In genomic region chr19:48830965-48831364, GRCh38 we compare ENCODE assay signal across 29 cellular contexts. TPM values are rescaled to one million over a fixed set of nuclear protein-coding genes. Genes with fewer than 3 reads are reported as not detected.
"Had no signal": no experiment of that assay in that cellular context is flagged by ENCODE, and none has a peak within 500 bp of the region (broad histone marks: within the 10 kb centered on the region; RNA-seq: fewer than 3 reads in every experiment).

No MANE protein-coding gene starts in this region.

- H3K27ac ChIP-seq: neural progenitor cell, ovary, parathyroid adenoma, psoas muscle, skin epidermis, spleen, suprapubic skin, testis, tibial artery, transverse colon, upper lobe of right lung, uterus had no signal

- DNase-seq: natural killer cell; occipital lobe; ovary; posterior cingulate gyrus; psoas muscle; right cardiac atrium; spleen; stimulated activated CD4-positive, alpha-beta T cell treated with anti-CD3 and anti-CD28 coated beads, Interleukin-12 subunit alpha, Interleukin-12 subunit beta, amount 100 ng/mL, for 4 hours; stimulated activated CD4-positive, alpha-beta T cell treated with anti-CD3 and anti-CD28 coated beads, Interleukin-1b, Interleukin-23, amount 100 ng/mL, for 48 hours; stimulated activated CD4-positive, alpha-beta T cell treated with anti-CD3 and anti-CD28 coated beads, Interleukin-4, amount 100 ng/mL, for 1 hour; stimulated activated CD4-positive, alpha-beta T cell treated with anti-CD3 and anti-CD28 coated beads, Interleukin-4, amount 100 ng/mL, for 4 hours; stimulated activated CD8-positive, alpha-beta memory T cell treated with anti-CD3 and anti-CD28 coated beads, Interleukin-4, amount 100 ng/mL, for 48 hours; stimulated activated naive CD4-positive, alpha-beta T cell; stimulated activated naive CD8-positive, alpha-beta T cell treated with anti-CD3 and anti-CD28 coated beads, Interleukin-15, amount 100 ng/mL, for 72 hours; stimulated activated naive CD8-positive, alpha-beta T cell treated with anti-CD3 and anti-CD28 coated beads, Interleukin-15, Interleukin-2, amounts not matched to agents 100 U/mL and 50 U/mL, for 24 hours; substantia nigra; testis; tibial artery; transverse colon; upper lobe of right lung; uterus had no signal

- H3K9me3 ChIP-seq: ovary, psoas muscle, spleen, suprapubic skin, testis, tibial artery, transverse colon, upper lobe of right lung, uterus had no signal

- H3K79me2 ChIP-seq: parathyroid adenoma had no signal

- ATAC-seq: natural killer cell; psoas muscle; right cardiac atrium; sciatic nerve; stimulated activated memory B cell treated with anti-CD40 and anti-IgM and Interleukin-4, amounts not matched to agents 10 μg/mL and 1 μg/mL and 100 μg/mL, for 72 hours; stimulated activated naive CD8-positive, alpha-beta T cell treated with anti-CD3 and anti-CD28 coated beads, Interleukin-15, amount 100 ng/mL, for 72 hours; stimulated activated naive CD8-positive, alpha-beta T cell treated with anti-CD3 and anti-CD28 coated beads, Interleukin-15, Interleukin-2, amounts not matched to agents 100 U/mL and 50 U/mL, for 24 hours; upper lobe of right lung had no signal

- H2AFZ ChIP-seq: neural progenitor cell, parathyroid adenoma had no signal

- H3K27me3 ChIP-seq: neural progenitor cell, ovary, suprapubic skin, testis, tibial artery, transverse colon, upper lobe of right lung, uterus had no signal

- H3K4me3 ChIP-seq: neural progenitor cell, ovary, psoas muscle, skin epidermis, smooth muscle cell, spleen, suprapubic skin, testis, tibial artery, transverse colon, upper lobe of right lung, uterus had no signal

- H3K4me1 ChIP-seq: neural progenitor cell, parathyroid adenoma, psoas muscle, upper lobe of right lung, uterus had no signal

- H3K4me2 ChIP-seq: neural progenitor cell, smooth muscle cell had no signal

- H3K36me3 ChIP-seq: neural progenitor cell, ovary, transverse colon, uterus had no signal

- H3K9ac ChIP-seq: neural progenitor cell, parathyroid adenoma had no signal

RNA-seq across cellular contexts. Expression of gene PLEKHA4, which starts 37.5 kb away (rescaled TPM):
- polyA plus RNA-seq: neural cell had no signal
